10 cellular contexts compared by ENCODE assay signal in genomic region chr1:156494309-156494895, GRCh38. TPM values are rescaled to one million over a fixed set of nuclear protein-coding genes. Genes with fewer than 3 reads are reported as not detected.
DNase-seq lines count a peak whose midpoint lies in the region; TF ChIP-seq lines count a peak whose summit lies in the region.
"Had no signal": no experiment of that assay in that cellular context is flagged by ENCODE, and none has a peak within 500 bp of the region (broad histone marks: within the 10 kb centered on the region; RNA-seq: fewer than 3 reads in every experiment).

No MANE protein-coding gene starts in this region.

- no peaks in the 10 kb centered on the region for H3K27me3 Mint-ChIP-seq in CD4-positive, alpha-beta memory T cell

- BruUV-seq in OCI-LY7 (replicated peaks; lab: Mats Ljungman, UMichigan): no TSS peak

- peak overlapping the region in 4 of 7 donors; percentile 82 to 95 (median 88) for H3K27ac Mint-ChIP-seq in CD4-positive, alpha-beta memory T cell

- H3K79me2 ChIP-seq in OCI-LY7 (ENCODE audit: insufficient read depth, low read depth, low read length): peaks cover 97% of the 10 kb centered on the region

- H3K36me3 Mint-ChIP-seq in CD4-positive, alpha-beta memory T cell: peaks cover 4 to 45% of the 10 kb centered on the region in 2 donors

- H3K27me3 ChIP-seq in CD4-positive, alpha-beta memory T cell (ENCODE audit: insufficient read depth, low read length): no peaks in the 10 kb centered on the region
- no peaks in the 10 kb centered on the region for H3K27me3 ChIP-seq in esophagus muscularis mucosa
- H3K27me3 ChIP-seq in sigmoid colon: no peaks in the 10 kb centered on the region

- H3K9me3 ChIP-seq in CD4-positive, alpha-beta memory T cell (ENCODE audit: control insufficient read depth in 1 of 2, low read length in 2 of 2): no peaks in the 10 kb centered on the region
- H3K9me3 ChIP-seq in OCI-LY7 (ENCODE audit: low read length): no peaks in the 10 kb centered on the region
- H3K9me3 ChIP-seq in esophagus muscularis mucosa: no peaks in the 10 kb centered on the region
- no peaks in the 10 kb centered on the region for H3K9me3 ChIP-seq in sigmoid colon

- peak overlapping the region in 5 of 8 donors; percentile 12 to 78 (median 61) for H3K4me3 Mint-ChIP-seq in CD4-positive, alpha-beta memory T cell

- H3K4me3 ChIP-seq in CD4-positive, alpha-beta memory T cell (ENCODE audit: low read length in 2 of 2): no peak overlapping the region
- H3K4me3 ChIP-seq in OCI-LY7 (ENCODE audit: low read depth, low read length, poor library complexity, severe bottlenecking): peak overlapping the region; percentile 98
- peak overlapping the region; percentile 14 to 28 (median 22) for H3K4me3 ChIP-seq in esophagus muscularis mucosa
- peak overlapping the region in 1 of 4 donors; percentile 22 for H3K4me3 ChIP-seq in sigmoid colon

- TF ChIP-seq CTCF in OCI-LY7 (conservative IDR thresholded peaks at IDR 0.05; ENCODE audit: low read length): no peak
- no peak for TF ChIP-seq CTCF in esophagus muscularis mucosa (IDR thresholded peaks at IDR 0.05)
- TF ChIP-seq CTCF in sigmoid colon (IDR thresholded peaks at IDR 0.05): no peak

- POLR2A ChIA-PET in CD4-positive, alpha-beta memory T cell (lab: Charles Lee; ENCODE audit: partially characterized antibody): interaction anchor here (1.0 to 14.5 kb wide), 3 partner anchors 9 to 11 kb away, joined by 5 to 376 read pairs (median 9); partner anchors contain the start of gene MEF2D
- POLR2A ChIA-PET in OCI-LY7 (lab: Charles Lee): interaction anchor here (0.8 to 7.1 kb wide), 4 partner anchors 7 to 107 kb away, joined by 3 to 179 read pairs (median 8); partner anchors contain the start of genes GPATCH4 and MEF2D

- intact Hi-C loops in CD4-positive, alpha-beta memory T cell (cut with micrococcal nuclease): no loop called here
- intact Hi-C loops in OCI-LY7 (cut with micrococcal nuclease; ENCODE audit: unreplicated experiment) (loop anchor here (5.0 to 10.0 kb wide), 3 partner anchors 157 to 1630 kb away; partner anchors contain the start of genes CCT3, SEMA4A and TSACC), esophagus muscularis mucosa (cut with DNase I) (no loop called here), sigmoid colon (cut with DNase I) (no loop called here)

- DNase-seq in CD4-positive, alpha-beta memory T cell: no peak
- DNase-seq in OCI-LY7 (ENCODE audit: low spot score) (peak; percentile 10), esophagus muscularis mucosa (ENCODE audit: extremely low spot score) (no peak), sigmoid colon (no peak), HPDE6-E6E7 (ENCODE audit: extremely low spot score) (no peak), kidney glomerular epithelial cell (lab: John Stamatoyannopoulos, UW) (no peak), T-helper 9 cell (no peak), A172 (ENCODE audit: low spot score) (no peak)
- DNase-seq: activated T-cell treated with anti-CD3 and anti-CD28 coated beads, Interleukin-2, amount 50 U/mL, for 48 hours; C1 segment of cervical spinal cord had no signal

- WGBS in esophagus muscularis mucosa: 37% methylated on average over 7 of the region's 7 CpGs
- WGBS in sigmoid colon, 2 donors: 70 to 80% methylated on average over 7 of the region's 7 CpGs

- CTCF ChIA-PET in CD4-positive, alpha-beta memory T cell (lab: Charles Lee; ENCODE audit: partially characterized antibody): interaction anchor here (1.1 to 11.5 kb wide), 3 partner anchors 8 to 109 kb away, joined by 3 to 257 read pairs (median 55); no protein-coding TSS in a partner anchor
- CTCF ChIA-PET in OCI-LY7 (lab: Charles Lee; ENCODE audit: unreplicated experiment): interaction anchor here (1.4 kb wide), 1 partner anchor 7 kb away, joined by 4 read pairs; no protein-coding TSS in a partner anchor

- H3K4me1 Mint-ChIP-seq in CD4-positive, alpha-beta memory T cell: peaks cover 75 to 99% (median 89%) of the 10 kb centered on the region in 4 donors

- TF ChIP-seq POLR2A in esophagus muscularis mucosa (IDR thresholded peaks at IDR 0.05; ENCODE audit: low read depth): no peak
- TF ChIP-seq POLR2A in sigmoid colon (IDR thresholded peaks at IDR 0.05): no peak

- no peak overlapping the region for H2AFZ ChIP-seq in OCI-LY7 (ENCODE audit: low read length)

- no peak overlapping the region for H3K27ac ChIP-seq in CD4-positive, alpha-beta memory T cell (ENCODE audit: low read depth, low read length)
- H3K27ac ChIP-seq in OCI-LY7 (ENCODE audit: low read depth, low read length, poor library complexity, severe bottlenecking): peak overlapping the region; percentile 98
- H3K27ac ChIP-seq in esophagus muscularis mucosa (replicated peaks in 1 of 4): peak overlapping the region; percentile 98 to 100 (median 99)
- H3K27ac ChIP-seq in sigmoid colon: peak overlapping the region; percentile 98 to 100 (median 100)

- TF ChIP-seq EP300 in esophagus muscularis mucosa (IDR thresholded peaks at IDR 0.05): no peak
- TF ChIP-seq EP300 in sigmoid colon (IDR thresholded peaks at IDR 0.05): no peak

- H4K20me1 ChIP-seq in OCI-LY7 (ENCODE audit: insufficient read depth, low read length): no peaks in the 10 kb centered on the region

- H3K4me2 ChIP-seq in OCI-LY7 (ENCODE audit: low read length): peak overlapping the region; percentile 91

- peaks cover 8% of the 10 kb centered on the region for H3K36me3 ChIP-seq in CD4-positive, alpha-beta memory T cell (ENCODE audit: insufficient read depth, low read length)
- peaks cover 64% of the 10 kb centered on the region for H3K36me3 ChIP-seq in OCI-LY7 (ENCODE audit: insufficient read depth, low read length)
- peaks cover 0 to 11% (median 5%) of the 10 kb centered on the region in 4 donors for H3K36me3 ChIP-seq in esophagus muscularis mucosa
- peaks cover 0 to 6% (median 0%) of the 10 kb centered on the region in 4 donors for H3K36me3 ChIP-seq in sigmoid colon

- peaks cover 100% of the 10 kb centered on the region for H3K4me1 ChIP-seq in CD4-positive, alpha-beta memory T cell (ENCODE audit: insufficient read depth, low read length)
- H3K4me1 ChIP-seq in OCI-LY7 (ENCODE audit: insufficient read depth, low read length, poor library complexity, severe bottlenecking): peaks cover 88% of the 10 kb centered on the region
- peaks cover 96 to 99% (median 98%) of the 10 kb centered on the region in 4 donors for H3K4me1 ChIP-seq in esophagus muscularis mucosa
- peaks cover 0 to 99% (median 97%) of the 10 kb centered on the region in 4 donors for H3K4me1 ChIP-seq in sigmoid colon

- H3K9me2 ChIP-seq in OCI-LY7 (ENCODE audit: insufficient read depth, low read length): no peaks in the 10 kb centered on the region

- H3K9me3 Mint-ChIP-seq in CD4-positive, alpha-beta memory T cell: no peaks in the 10 kb centered on the region

RNA-seq across cellular contexts. Expression of gene MEF2D, which starts 6.2 kb away (rescaled TPM):
- total RNA-seq in CD4-positive, alpha-beta memory T cell: 10 to 100 TPM; 65.0 to 69.6 TPM
- polyA plus RNA-seq in CD4-positive, alpha-beta memory T cell: 10 to 100 TPM in 1 of 2 donors, 1 to 10 TPM in 1; 4.2 to 13.8 TPM
- total RNA-seq in OCI-LY7 (2014; rRNA removed; shearing (Covaris generic)): 23.4 and 42.7 TPM in 2 replicates
- total RNA-seq in OCI-LY7 (2022) (92.3 and 101 TPM in 2 replicates), esophagus muscularis mucosa (100 to 1,000 TPM in 3 of 4 donors, 10 to 100 TPM in 1; 78.0 to 138 (median 115) TPM), sigmoid colon (10 to 100 TPM; 39.8 to 61.6 (median 53.2) TPM)
- polyA plus RNA-seq in sigmoid colon: 10 to 100 TPM; 13.2 to 31.2 (median 22.9) TPM
- total RNA-seq in A172 (2014; rRNA removed; shearing (Covaris generic)): 14.6 and 22.2 TPM in 2 replicates

Comparison
In these comparisons a context has a peak if more than half of its experiments do, and no peak if none do; other contexts are left out.
1. H3K4me3 ChIP-seq: peak in OCI-LY7 (single experiment) and esophagus muscularis mucosa (4 of 4); none in CD4-positive, alpha-beta memory T cell (0 of 2).